11 cellular contexts compared by ENCODE assay signal in genomic region chr10:83603708-83604107, GRCh38.
DNase-seq lines count a peak whose midpoint lies in the region; ATAC-seq lines count a peak whose summit lies in the region.
"Had no signal": no experiment of that assay in that cellular context is flagged by ENCODE, and none has a peak within 500 bp of the region (broad histone marks: within the 10 kb centered on the region; RNA-seq: fewer than 3 reads in every experiment).

No MANE protein-coding gene starts in this region.

- H3K4me3 Mint-ChIP-seq in activated CD4-positive, alpha-beta T cell treated with anti-CD3 and anti-CD28 coated beads for 36 hours, result no peak overlapping the region

- POLR2A ChIA-PET in activated CD4-positive, alpha-beta T cell treated with anti-CD3 and anti-CD28 coated beads for 36 hours (lab: Charles Lee), result no interaction called here

- no peak overlapping the region for H3K27ac Mint-ChIP-seq in activated CD4-positive, alpha-beta T cell treated with anti-CD3 and anti-CD28 coated beads for 36 hours

- no peaks in the 10 kb centered on the region for H3K36me3 Mint-ChIP-seq in activated CD4-positive, alpha-beta T cell treated with anti-CD3 and anti-CD28 coated beads for 36 hours (ENCODE audit: low read depth)

- no peaks in the 10 kb centered on the region for H3K27me3 Mint-ChIP-seq in activated CD4-positive, alpha-beta T cell treated with anti-CD3 and anti-CD28 coated beads for 36 hours

- H3K36me3 ChIP-seq in H7 (replicated peaks; ENCODE audit: control insufficient read depth, insufficient read depth, low read length), result no peaks in the 10 kb centered on the region

- no peaks in the 10 kb centered on the region for H3K9me3 Mint-ChIP-seq in activated CD4-positive, alpha-beta T cell treated with anti-CD3 and anti-CD28 coated beads for 36 hours (ENCODE audit: low read depth)

- H3K4me3 ChIP-seq in H7 (ENCODE audit: insufficient read depth, low read depth, low read length), result no peak overlapping the region
- H3K4me3 ChIP-seq: lung had no signal

- DNase-seq in activated CD4-positive, alpha-beta T cell treated with anti-CD3 and anti-CD28 coated beads for 36 hours, result peak; percentile 13
- no peak for DNase-seq in activated CD4-positive, alpha-beta T cell treated with anti-CD3 and anti-CD28 coated beads for 4 hours
- DNase-seq in islet precursor cell (peak; percentile 73), NCI-H226 (no peak), H7 (no peak), superior temporal gyrus (ENCODE audit: extremely low spot score) (no peak)
- DNase-seq: activated CD4-positive, CD25-positive, alpha-beta regulatory T cell treated with anti-CD3 and anti-CD28 coated beads, Interleukin-2, amount 50 U/mL, for 72 hours; NCI-H526 had no signal

- peaks cover 4% of the 10 kb centered on the region for H3K4me1 Mint-ChIP-seq in activated CD4-positive, alpha-beta T cell treated with anti-CD3 and anti-CD28 coated beads for 36 hours

- ATAC-seq in activated CD4-positive, alpha-beta T cell treated with anti-CD3 and anti-CD28 coated beads for 36 hours, result peak; percentile 78
- peak; percentile 98 for ATAC-seq in GM21786 (IDR thresholded peaks at IDR 0.05; ENCODE audit: unreplicated experiment)
- peak; percentile 99 for ATAC-seq in HG03558 (IDR thresholded peaks at IDR 0.05; ENCODE audit: extremely low read depth, unreplicated experiment)

- CTCF ChIA-PET in activated CD4-positive, alpha-beta T cell treated with anti-CD3 and anti-CD28 coated beads for 36 hours (lab: Charles Lee), result interaction anchor here (0.6 to 1.5 kb wide), 2 partner anchors 12 to 212 kb away, joined by 3 to 5 read pairs; no protein-coding TSS in a partner anchor

- no peaks in the 10 kb centered on the region for H3K27me3 ChIP-seq in H7 (ENCODE audit: control insufficient read depth, insufficient read depth, low read length)

- intact Hi-C loops in activated CD4-positive, alpha-beta T cell treated with anti-CD3 and anti-CD28 coated beads for 36 hours (cut with DNase I, micrococcal nuclease), result no loop called here

Comparison
In these comparisons a context has a peak if more than half of its experiments do, and no peak if none do; other contexts are left out.
1. DNase-seq: peak in activated CD4-positive, alpha-beta T cell treated with anti-CD3 and anti-CD28 coated beads for 36 hours (single experiment) and islet precursor cell (single experiment); none in activated CD4-positive, alpha-beta T cell treated with anti-CD3 and anti-CD28 coated beads for 4 hours (0 of 2), NCI-H226 (single experiment), H7 (single experiment) and superior temporal gyrus (single experiment).
2. Peak in every context shown above with its lines, with median percentiles within 50 percentile points of each other: ATAC-seq.